ENCODE assay signal across 11 cellular contexts in genomic region chr6:38131527-38131965, GRCh38.
A peak's percentile ranks its signal among the peaks of the same experiment; 100 is the strongest.
DNase-seq lines count a peak whose midpoint lies in the region; ATAC-seq and TF ChIP-seq lines count a peak whose summit lies in the region.
"Had no signal": no experiment of that assay in that cellular context is flagged by ENCODE, and none has a peak within 500 bp of the region (broad histone marks: within the 10 kb centered on the region; RNA-seq: fewer than 3 reads in every experiment).

No MANE protein-coding gene starts in this region.

- TF ChIP-seq POLR2A in uterus (IDR thresholded peaks at IDR 0.05) = no peak

- TF ChIP-seq CTCF in Panc1 (IDR thresholded peaks at IDR 0.05) (no peak), smooth muscle cell (IDR thresholded peaks at IDR 0.05; ENCODE audit: borderline replicate concordance, insufficient read depth, poor library complexity, severe bottlenecking) (no peak), uterus (IDR thresholded peaks at IDR 0.05) (no peak)

- H3K4me2 ChIP-seq in smooth muscle cell = peak overlapping the region; percentile 39

- H3K27me3 ChIP-seq in Panc1 (ENCODE audit: control insufficient read depth, insufficient read depth, low read length) = no peaks in the 10 kb centered on the region
- no peaks in the 10 kb centered on the region for H3K27me3 ChIP-seq in smooth muscle cell (ENCODE audit: low read depth)
- H3K27me3 ChIP-seq in uterus = no peaks in the 10 kb centered on the region
- H3K27me3 ChIP-seq: adrenal gland had no signal

- H3K27ac ChIP-seq in Panc1 (ENCODE audit: low read length) (no peak overlapping the region), smooth muscle cell (ENCODE audit: low read depth) (peak overlapping the region; percentile 88), uterus (no peak overlapping the region)
- H3K27ac ChIP-seq: adrenal gland, SK-N-MC had no signal

- BruUV-seq in Panc1 (replicated peaks; lab: Mats Ljungman, UMichigan) = no TSS peak

- peaks cover 59% of the 10 kb centered on the region for H3K79me2 ChIP-seq in smooth muscle cell (ENCODE audit: low read depth)

- peak; percentile 8 to 30 for DNase-seq in activated CD4-positive, alpha-beta T cell treated with anti-CD3 and anti-CD28 coated beads, Interleukin-2, amount 50 U/mL, for 48 hours
- DNase-seq in activated CD4-positive, alpha-beta T cell treated with anti-CD3 and anti-CD28 coated beads, Interleukin-2, amount 50 U/mL, for 4 hours = no peak
- DNase-seq in Panc1 (ENCODE audit: low read depth, low spot score) (no peak), fibroblast of gingiva (ENCODE audit: low read depth) (peak; percentile 95), smooth muscle cell (lab: John Stamatoyannopoulos, UW; ENCODE audit: unreplicated experiment) (no peak), uterus (no peak), hippocampal formation (lab: John Stamatoyannopoulos, UW) (no peak), NCI-H774 (lab: John Stamatoyannopoulos, UW) (no peak)
- DNase-seq: NCI-H1417 had no signal

- CTCF ChIA-PET in Panc1 (lab: Charles Lee) = no interaction called here

- H3F3A ChIP-seq in smooth muscle cell (ENCODE audit: low read depth) = peaks cover 17% of the 10 kb centered on the region

- ATAC-seq in Panc1 = 0 out of 2 replicates have a peak, but pooled peaks have one; percentile 48

- POLR2A ChIA-PET in Panc1 (lab: Charles Lee) = no interaction called here

- H3K4me3 ChIP-seq in Panc1 (ENCODE audit: low read depth in 2 of 2, low read length in 2 of 2) (no peak overlapping the region), smooth muscle cell (no peak overlapping the region), uterus (no peak overlapping the region)
- H3K4me3 ChIP-seq: adrenal gland, SK-N-MC had no signal

- H3K36me3 ChIP-seq in Panc1 (ENCODE audit: control insufficient read depth, insufficient read depth, low read length) (no peaks in the 10 kb centered on the region), smooth muscle cell (ENCODE audit: low read depth) (no peaks in the 10 kb centered on the region), uterus (no peaks in the 10 kb centered on the region)
- H3K36me3 ChIP-seq: adrenal gland had no signal

- H2AFZ ChIP-seq in smooth muscle cell (ENCODE audit: low read depth) = no peak overlapping the region

- in situ Hi-C loops in Panc1 (cut with HindIII; ENCODE audit: low pct_unique_long_range_greater_than_20kb, low sequenced_read_pairs) = no loop called here

- no peaks in the 10 kb centered on the region for H3K9me3 ChIP-seq in Panc1 (ENCODE audit: control insufficient read depth, insufficient read depth, low read depth, low read length)
- H3K9me3 ChIP-seq in smooth muscle cell (replicated peaks; ENCODE audit: low read depth) = no peaks in the 10 kb centered on the region
- H3K9me3 ChIP-seq in uterus = no peaks in the 10 kb centered on the region
- H3K9me3 ChIP-seq: adrenal gland had no signal

- peak overlapping the region; percentile 25 for H3K9ac ChIP-seq in smooth muscle cell (ENCODE audit: low read depth)

- peaks cover 98% of the 10 kb centered on the region for H4K20me1 ChIP-seq in smooth muscle cell (ENCODE audit: low read depth)

- intact Hi-C loops in Panc1 (cut with micrococcal nuclease; ENCODE audit: unreplicated experiment) (no loop called here), uterus (cut with DNase I; ENCODE audit: low total_unique reads) (no loop called here)

- H3K4me1 ChIP-seq in Panc1 (ENCODE audit: control insufficient read depth, insufficient read depth, low read length) = no peaks in the 10 kb centered on the region
- H3K4me1 ChIP-seq in smooth muscle cell (ENCODE audit: low read depth) = peaks cover 6% of the 10 kb centered on the region
- H3K4me1 ChIP-seq in uterus = no peaks in the 10 kb centered on the region

Comparison
In these comparisons a context has a peak if more than half of its experiments do, and no peak if none do; other contexts are left out.
1. DNase-seq: peak in activated CD4-positive, alpha-beta T cell treated with anti-CD3 and anti-CD28 coated beads, Interleukin-2, amount 50 U/mL, for 48 hours (2 of 2) and fibroblast of gingiva (single experiment); none in activated CD4-positive, alpha-beta T cell treated with anti-CD3 and anti-CD28 coated beads, Interleukin-2, amount 50 U/mL, for 4 hours (0 of 2), Panc1 (single experiment), smooth muscle cell (single experiment), uterus (0 of 2), hippocampal formation (0 of 2) and NCI-H774 (single experiment).